8 cellular contexts compared by ENCODE assay signal in genomic region chr1:33349778-33350610, GRCh38. TPM values are rescaled to one million over a fixed set of nuclear protein-coding genes. Genes with fewer than 3 reads are reported as not detected.
DNase-seq lines count a peak whose midpoint lies in the region; ATAC-seq and TF ChIP-seq lines count a peak whose summit lies in the region.

No MANE protein-coding gene starts in this region.

- H3K36me3 ChIP-seq in heart left ventricle: peaks cover 0 to 19% (median 11%) of the 10 kb centered on the region in 9 donors
- H3K36me3 ChIP-seq in transverse colon: no peaks in the 10 kb centered on the region

- intact Hi-C loops in heart left ventricle (cut with DNase I): loop anchor here in 1 of 10 donors (2.0 to 5.0 kb wide), 3 partner anchors 15 to 93 kb away; partner anchors contain the start of gene ZNF362
- intact Hi-C loops in transverse colon (cut with DNase I; ENCODE audit: low total_unique reads): no loop called here

- H3K4me1 ChIP-seq in heart left ventricle (peaks cover 5 to 51% (median 40%) of the 10 kb centered on the region in 12 donors), transverse colon (peaks cover 11 to 42% (median 42%) of the 10 kb centered on the region in 4 donors)

- TF ChIP-seq EP300 in transverse colon (IDR thresholded peaks at IDR 0.05; ENCODE audit: low read depth): no peak

- TF ChIP-seq POLR2A in NB4 (IDR thresholded peaks at IDR 0.05; ENCODE audit: extremely low read depth, insufficient read length): peak; percentile 74
- peak in 1 of 2 donors; percentile 79 for TF ChIP-seq POLR2A in heart left ventricle (IDR thresholded peaks at IDR 0.05)
- peak; percentile 66 for TF ChIP-seq POLR2A in transverse colon (IDR thresholded peaks at IDR 0.05)

- peak overlapping the region; percentile 87 for H3K27ac Mint-ChIP-seq in activated naive CD8-positive, alpha-beta T cell treated with anti-CD3 and anti-CD28 coated beads, Interleukin-2, amount 50 U/mL, for 24 hours

- H3K27me3 ChIP-seq in heart left ventricle: no peaks in the 10 kb centered on the region
- H3K27me3 ChIP-seq in transverse colon: no peaks in the 10 kb centered on the region

- peak overlapping the region; percentile 87 for H3K4me3 Mint-ChIP-seq in activated naive CD8-positive, alpha-beta T cell treated with anti-CD3 and anti-CD28 coated beads, Interleukin-2, amount 50 U/mL, for 24 hours

- WGBS in heart left ventricle, 4 donors: 1 to 2% (median 2%) methylated on average over 19 to 103 of the region's 104 CpGs
- 1% methylated on average over 50 of the region's 104 CpGs; no CpG with 5 or more reads in 1 of the 2 donors for WGBS in transverse colon (ENCODE audit: low coverage in 1 of 2), 2 donors

- H3K9me3 ChIP-seq in heart left ventricle (no peaks in the 10 kb centered on the region), transverse colon (no peaks in the 10 kb centered on the region)

- no peaks in the 10 kb centered on the region for H3K9me3 Mint-ChIP-seq in activated naive CD8-positive, alpha-beta T cell treated with anti-CD3 and anti-CD28 coated beads, Interleukin-2, amount 50 U/mL, for 24 hours

- in situ Hi-C loops in transverse colon (cut with MboI; ENCODE audit: low pct_ligation_motif_present in 1 of 4, low pct_unique_long_range_greater_than_20kb in 1 of 4, low sequenced_read_pairs in 3 of 4): loop anchor here in 1 of 4 donors (25.0 kb wide), 1 partner anchor 112 kb away; the partner anchor contains the start of gene ZSCAN20

- peaks cover 6% of the 10 kb centered on the region for H3K27me3 Mint-ChIP-seq in activated naive CD8-positive, alpha-beta T cell treated with anti-CD3 and anti-CD28 coated beads, Interleukin-2, amount 50 U/mL, for 24 hours

- ATAC-seq in HG02571 (IDR thresholded peaks at IDR 0.05; ENCODE audit: unreplicated experiment) (peak; percentile 83), heart left ventricle (peak; percentile 81 to 93 (median 88))
- peak; percentile 89 for ATAC-seq in activated naive CD8-positive, alpha-beta T cell treated with anti-CD3 and anti-CD28 coated beads, Interleukin-2, amount 50 U/mL, for 24 hours

- peaks cover 52% of the 10 kb centered on the region for H3K4me1 Mint-ChIP-seq in activated naive CD8-positive, alpha-beta T cell treated with anti-CD3 and anti-CD28 coated beads, Interleukin-2, amount 50 U/mL, for 24 hours

- TF ChIP-seq CTCF in GM12864 (IDR thresholded peaks at IDR 0.05; ENCODE audit: low read depth, low read length, missing control alignments) (no peak), NB4 (IDR thresholded peaks at IDR 0.05; ENCODE audit: low read depth, low read length) (no peak), heart left ventricle (IDR thresholded peaks at IDR 0.05) (peak in 1 of 12 donors; percentile 12), transverse colon (IDR thresholded peaks at IDR 0.05) (no peak)

- peak; percentile 40 for DNase-seq in GM12864 (ENCODE audit: low read depth)
- DNase-seq in NB4 (ENCODE audit: low read depth): peak; percentile 91
- peak; percentile 58 to 74 for DNase-seq in SW 1271 (lab: John Stamatoyannopoulos, UW)
- DNase-seq in activated naive CD8-positive, alpha-beta T cell treated with anti-CD3 and anti-CD28 coated beads, Interleukin-2, amount 50 U/mL, for 24 hours: peak; percentile 78
- DNase-seq in heart left ventricle: peak; percentile 89 to 94 (median 93)
- DNase-seq in pons (ENCODE audit: low spot score): peak; percentile 82
- DNase-seq in transverse colon: peak; percentile 89

- H3K27ac ChIP-seq in heart left ventricle (peak overlapping the region; percentile 86 to 100 (median 98)), transverse colon (peak overlapping the region; percentile 95 to 99 (median 98))

- H3K36me3 Mint-ChIP-seq in activated naive CD8-positive, alpha-beta T cell treated with anti-CD3 and anti-CD28 coated beads, Interleukin-2, amount 50 U/mL, for 24 hours (ENCODE audit: low read depth): peaks cover 13% of the 10 kb centered on the region

- H3K4me3 ChIP-seq in GM12864 (ENCODE audit: low read depth, low read length) (peak overlapping the region; percentile 87), NB4 (ENCODE audit: low read depth, low read length) (peak overlapping the region; percentile 55), heart left ventricle (peak overlapping the region; percentile 23 to 99 (median 87)), transverse colon (peak overlapping the region; percentile 61 to 96 (median 76))

RNA-seq across cellular contexts. Expression of gene A3GALT2, which starts 29.1 kb away (rescaled TPM):
- total RNA-seq in heart left ventricle: under 1 TPM in 1 of 9 donors, not detected in 8; 0.40 TPM
- polyA plus RNA-seq in heart left ventricle: not detected
- total RNA-seq in transverse colon: not detected

Comparison
In these comparisons a context has a peak if more than half of its experiments do, and no peak if none do; other contexts are left out.
1. Peak in every context shown above with its lines: DNase-seq, ATAC-seq, H3K4me3 ChIP-seq and H3K27ac ChIP-seq.
2. DNase-seq: peak in every context shown above with its lines; median percentile 93 in heart left ventricle; 91 in NB4; 89 in transverse colon; 82 in pons; 78 in activated naive CD8-positive, alpha-beta T cell treated with anti-CD3 and anti-CD28 coated beads, Interleukin-2, amount 50 U/mL, for 24 hours; 66 in SW 1271; 40 in GM12864.